ENCODE assay signal across 13 cellular contexts in genomic region chr1:1121611-1122077, GRCh38. TPM values are rescaled to one million over a fixed set of nuclear protein-coding genes. Genes with fewer than 3 reads are reported as not detected.
DNase-seq lines count a peak whose midpoint lies in the region; ATAC-seq, FAIRE-seq and TF ChIP-seq lines count a peak whose summit lies in the region.
"Had no signal": no experiment of that assay in that cellular context is flagged by ENCODE, and none has a peak within 500 bp of the region (broad histone marks: within the 10 kb centered on the region; RNA-seq: fewer than 3 reads in every experiment).

No MANE protein-coding gene starts in this region.

- ATAC-seq in A549 (peak; percentile 63), memory B cell (ENCODE audit: low read depth) (peak; percentile 37), HG03135 (IDR thresholded peaks at IDR 0.05; ENCODE audit: unreplicated experiment) (no peak)

- no peaks in the 10 kb centered on the region for H3F3A ChIP-seq in GM23248 (ENCODE audit: insufficient read depth)

- no peaks in the 10 kb centered on the region for H3K9me3 Mint-ChIP-seq in astrocyte (ENCODE audit: unreplicated experiment)
- no peaks in the 10 kb centered on the region for H3K9me3 Mint-ChIP-seq in memory B cell
- H3K9me3 Mint-ChIP-seq in Calu3 (ENCODE audit: low read depth, unreplicated experiment): no peaks in the 10 kb centered on the region
- peaks cover 2% of the 10 kb centered on the region for H3K9me3 Mint-ChIP-seq in endodermal cell

- H4K20me1 ChIP-seq in GM23248 (ENCODE audit: insufficient read depth): no peaks in the 10 kb centered on the region
- no peaks in the 10 kb centered on the region for H4K20me1 ChIP-seq in astrocyte (ENCODE audit: insufficient read depth, low read length)

- H3K4me2 ChIP-seq in A549 (peak overlapping the region; percentile 72), GM23248 (ENCODE audit: unreplicated experiment) (peak overlapping the region; percentile 53), astrocyte (ENCODE audit: low read length) (peak overlapping the region; percentile 78)

- H3K79me2 ChIP-seq in GM23248 (ENCODE audit: insufficient read depth): no peaks in the 10 kb centered on the region
- H3K79me2 ChIP-seq in astrocyte (ENCODE audit: insufficient read depth, low read length): no peaks in the 10 kb centered on the region

- CTCF ChIA-PET in A549 (lab: Yijun Ruan, JAX) (interaction anchor here (0.5 to 5.5 kb wide), 41 partner anchors 9 to 273 kb away, joined by 3 to 72 read pairs (median 7); partner anchors contain the start of genes B3GALT6 and SDF4), Calu3 (lab: Charles Lee) (interaction anchor here (1.5 to 2.4 kb wide), 3 partner anchors 35 to 169 kb away, joined by 4 to 17 read pairs (median 8); no protein-coding TSS in a partner anchor)

- H3K4me1 Mint-ChIP-seq in astrocyte (ENCODE audit: low read depth, unreplicated experiment): no peaks in the 10 kb centered on the region
- H3K4me1 Mint-ChIP-seq in memory B cell: peaks cover 9% of the 10 kb centered on the region
- H3K4me1 Mint-ChIP-seq in Calu3 (ENCODE audit: low read depth, unreplicated experiment): peaks cover 8% of the 10 kb centered on the region
- H3K4me1 Mint-ChIP-seq in endodermal cell: peaks cover 2% of the 10 kb centered on the region

- H3K9ac ChIP-seq in GM23248 (no peak overlapping the region), astrocyte (ENCODE audit: low read length) (no peak overlapping the region), endodermal cell (ENCODE audit: extremely low read depth, low read length, poor library complexity, severe bottlenecking) (no peak overlapping the region)

- POLR2A ChIA-PET in A549 (lab: Yijun Ruan, JAX): no interaction called here

- TF ChIP-seq EP300 in A549 (IDR thresholded peaks at IDR 0.05): no peak

- H3K4me3 Mint-ChIP-seq in astrocyte (ENCODE audit: unreplicated experiment): no peak overlapping the region
- no peak overlapping the region for H3K4me3 Mint-ChIP-seq in memory B cell
- H3K4me3 Mint-ChIP-seq in Calu3 (ENCODE audit: low read depth, unreplicated experiment): no peak overlapping the region
- no peak overlapping the region for H3K4me3 Mint-ChIP-seq in endodermal cell
- H3K4me3 Mint-ChIP-seq: activated CD8-positive, alpha-beta memory T cell treated with anti-CD3 and anti-CD28 coated beads, Interleukin-2, amount 10 ng/mL, durations not matched to agents 7 days and 5 days had no signal

- BruUV-seq in Calu3 (replicated peaks; lab: Mats Ljungman, UMichigan): no TSS peak

- FAIRE-seq in A549 (lab: Jason Lieb, UNC) (no peak), astrocyte (lab: Jason Lieb, UNC) (no peak)

- H3K27ac ChIP-seq in A549 (peak overlapping the region in 1 of 2 experiments; percentile 54; a peak in 1 of 6 replicates), GM23248 (no peak overlapping the region), astrocyte (ENCODE audit: low read depth, low read length) (no peak overlapping the region), endodermal cell (ENCODE audit: low read depth, low read length) (no peak overlapping the region)
- H3K27ac ChIP-seq: ascending aorta, epithelial cell of prostate, prostate gland, SJCRH30 had no signal

- no peaks in the 10 kb centered on the region for H3K27me3 ChIP-seq in GM23248 (replicated peaks; ENCODE audit: insufficient read depth)
- peaks cover 3% of the 10 kb centered on the region for H3K27me3 ChIP-seq in astrocyte (ENCODE audit: insufficient read depth, low read length)
- H3K27me3 ChIP-seq in endodermal cell (ENCODE audit: control insufficient read depth, insufficient read depth, low read length, poor library complexity, severe bottlenecking): peaks cover 26% of the 10 kb centered on the region
- H3K27me3 ChIP-seq: ascending aorta had no signal

- TF ChIP-seq CTCF in A549 (IDR thresholded peaks at IDR 0.05) (no peak), astrocyte (IDR thresholded peaks at IDR 0.05; ENCODE audit: insufficient read depth, low read depth, low read length) (no peak), Calu3 (IDR thresholded peaks at IDR 0.05; ENCODE audit: unreplicated experiment) (no peak), endodermal cell (conservative IDR thresholded peaks at IDR 0.05) (no peak)

- intact Hi-C loops in Calu3 (cut with micrococcal nuclease; ENCODE audit: unreplicated experiment): loop anchor here (2.0 to 5.0 kb wide), 2 partner anchors 41 to 126 kb away; partner anchors contain the start of gene C1QTNF12

- TF ChIP-seq POLR2A in A549 (IDR thresholded peaks at IDR 0.05; ENCODE audit: low read length): no peak

- H3K27ac Mint-ChIP-seq in astrocyte (ENCODE audit: unreplicated experiment) (no peak overlapping the region), memory B cell (peak overlapping the region; percentile 68), Calu3 (ENCODE audit: unreplicated experiment) (no peak overlapping the region), endodermal cell (no peak overlapping the region)
- H3K27ac Mint-ChIP-seq: activated CD8-positive, alpha-beta memory T cell treated with anti-CD3 and anti-CD28 coated beads, Interleukin-2, amount 10 ng/mL, durations not matched to agents 7 days and 5 days had no signal

- TF ChIP-seq RAD21 in A549 (conservative IDR thresholded peaks at IDR 0.05 in 1 of 2, IDR thresholded peaks at IDR 0.05 in 1 of 2): no peak

- DNase-seq in A549 (ENCODE audit: low read depth in 1 of 2, low spot score in 1 of 2) (no peak), GM23248 (no peak), astrocyte (ENCODE audit: low read depth) (no peak), memory B cell (ENCODE audit: low spot score in 2 of 2) (no peak), activated gamma-delta T cell (lab: John Stamatoyannopoulos, UW) (no peak), Calu3 (no peak), endodermal cell (no peak)

- no peaks in the 10 kb centered on the region for H3K9me2 ChIP-seq in GM23248 (ENCODE audit: insufficient read depth)

- H2AFZ ChIP-seq in GM23248 (peak overlapping the region; percentile 71; the same call in 1 of the 2 replicates), astrocyte (ENCODE audit: low read depth, low read length) (peak overlapping the region; percentile 73)

- WGBS in A549 (ENCODE audit: missing lambda C conversion rate): no CpG with 5 or more reads among the region's 15 CpGs
- WGBS in GM23248 (ENCODE audit: low coverage in 1 of 2, low lambda C conversion rate in 2 of 2, missing lambda C conversion rate in 2 of 2), 2 experiments: 30 to 36% methylated on average over 11 to 13 of the region's 15 CpGs
- 79 to 82% methylated on average over 9 to 13 of the region's 15 CpGs for WGBS in endodermal cell (ENCODE audit: insufficient coverage in 1 of 2, insufficient read length in 1 of 2), 2 experiments

- H3K27me3 Mint-ChIP-seq in astrocyte (ENCODE audit: low read depth, unreplicated experiment): peaks cover 24% of the 10 kb centered on the region
- peaks cover 3% of the 10 kb centered on the region for H3K27me3 Mint-ChIP-seq in memory B cell
- H3K27me3 Mint-ChIP-seq in Calu3 (ENCODE audit: unreplicated experiment): no peaks in the 10 kb centered on the region
- H3K27me3 Mint-ChIP-seq in endodermal cell (ENCODE audit: insufficient read depth): peaks cover 23% of the 10 kb centered on the region

- H3K36me3 ChIP-seq in GM23248 (ENCODE audit: low read depth): no peaks in the 10 kb centered on the region
- no peaks in the 10 kb centered on the region for H3K36me3 ChIP-seq in astrocyte (ENCODE audit: insufficient read depth, low read length)
- H3K36me3 ChIP-seq in endodermal cell (ENCODE audit: control insufficient read depth, insufficient read depth, low read length): no peaks in the 10 kb centered on the region
- H3K36me3 ChIP-seq: ascending aorta, prostate gland, SJCRH30 had no signal

- H3K36me3 Mint-ChIP-seq in astrocyte (ENCODE audit: low read depth, unreplicated experiment): no peaks in the 10 kb centered on the region
- H3K36me3 Mint-ChIP-seq in memory B cell: no peaks in the 10 kb centered on the region
- peaks cover 15% of the 10 kb centered on the region for H3K36me3 Mint-ChIP-seq in Calu3 (ENCODE audit: insufficient read depth, unreplicated experiment)
- no peaks in the 10 kb centered on the region for H3K36me3 Mint-ChIP-seq in endodermal cell (ENCODE audit: low read depth)
- H3K36me3 Mint-ChIP-seq: activated CD8-positive, alpha-beta memory T cell treated with anti-CD3 and anti-CD28 coated beads, Interleukin-2, amount 10 ng/mL, durations not matched to agents 7 days and 5 days had no signal

- no peak overlapping the region for H3K4me3 ChIP-seq in A549
- peak overlapping the region; percentile 56; the same call in 1 of the 2 replicates for H3K4me3 ChIP-seq in GM23248
- H3K4me3 ChIP-seq in astrocyte (ENCODE audit: insufficient read depth, low read depth, low read length): no peak overlapping the region
- no peak overlapping the region for H3K4me3 ChIP-seq in endodermal cell (ENCODE audit: low read length)
- H3K4me3 ChIP-seq: prostate gland, SJCRH30 had no signal

- peaks cover 4% of the 10 kb centered on the region; the same call in 1 of the 3 replicates for H3K4me1 ChIP-seq in A549
- no peaks in the 10 kb centered on the region for H3K4me1 ChIP-seq in GM23248 (ENCODE audit: insufficient read depth)
- no peaks in the 10 kb centered on the region for H3K4me1 ChIP-seq in astrocyte (ENCODE audit: insufficient read depth, low read length)
- H3K4me1 ChIP-seq in endodermal cell (ENCODE audit: control insufficient read depth, insufficient read depth, low read length): no peaks in the 10 kb centered on the region
- H3K4me1 ChIP-seq: prostate gland had no signal

- in situ Hi-C loops in GM23248 (cut with MboI): no loop called here

- no peaks in the 10 kb centered on the region for H3K9me3 ChIP-seq in A549
- no peaks in the 10 kb centered on the region for H3K9me3 ChIP-seq in GM23248 (ENCODE audit: low read depth)
- peaks cover 4% of the 10 kb centered on the region for H3K9me3 ChIP-seq in astrocyte (ENCODE audit: insufficient read depth, low read depth, low read length)
- H3K9me3 ChIP-seq in endodermal cell (ENCODE audit: control insufficient read depth, low read length): no peaks in the 10 kb centered on the region
- H3K9me3 ChIP-seq: ascending aorta, prostate gland, SJCRH30 had no signal

RNA-seq across cellular contexts. Expression of gene C1orf159, which starts 5.8 kb away (rescaled TPM):
- polyA plus RNA-seq in A549 (2011; rRNA removed) (3.2 and 4.0 TPM in 2 replicates), A549 (2017; fragmentation: RNase III; extraction: RNeasy Plus Mini Kit Qiagen cat#74134 plus additional on column Dnase treatment) (8.8 to 10.4 TPM (median 10.2 TPM) in 3 replicates), GM23248 (2016; fragmentation: Nextera tagmentation; extraction: Ambion mirVana) (11.0 and 11.4 TPM in 2 replicates)
- 12.4 and 20.3 TPM in 2 replicates for polyA plus RNA-seq in A549 (2012; cell fraction: cytosol; rRNA removed)
- polyA plus RNA-seq in A549 (2012; cell fraction: nucleus; rRNA removed): 71.3 and 92.0 TPM in 2 replicates
- 1.8 and 2.4 TPM in 2 replicates for polyA minus RNA-seq in A549 (2011; rRNA and poly(A)+ RNA removed)
- total RNA-seq in GM23248 (2014; rRNA removed; shearing (Covaris generic)): 5.2 and 13.1 TPM in 2 replicates
- total RNA-seq in astrocyte (10.6 and 13.9 TPM in 2 replicates), Calu3 (2022) (32.4 and 34.7 TPM in 2 replicates), endodermal cell (10 to 100 TPM; 23.1 to 29.5 TPM)
- polyA plus RNA-seq in endodermal cell (2013, experiment 1 of 2): 22.6 TPM
- 22.5 TPM for polyA plus RNA-seq in endodermal cell (2013, experiment 2 of 2)

RNA-seq across cellular contexts. Expression of gene RNF223, which starts 47.5 kb away (rescaled TPM):
- polyA plus RNA-seq in A549 (2011; rRNA removed) (not detected in 2 replicates), A549 (2017; fragmentation: RNase III; extraction: RNeasy Plus Mini Kit Qiagen cat#74134 plus additional on column Dnase treatment) (0.08 TPM in 1 of 3 replicates, not detected in the others), GM23248 (2016; fragmentation: Nextera tagmentation; extraction: Ambion mirVana) (not detected in 2 replicates)
- 0.07 and 0.08 TPM in 2 replicates for polyA plus RNA-seq in A549 (2012; cell fraction: cytosol; rRNA removed)
- polyA plus RNA-seq in A549 (2012; cell fraction: nucleus; rRNA removed): 0.12 TPM in 1 of 2 replicates, not detected in the other
- polyA minus RNA-seq in A549 (2011; rRNA and poly(A)+ RNA removed): 0.08 TPM in 1 of 2 replicates, not detected in the other
- not detected in 2 replicates for total RNA-seq in GM23248 (2014; rRNA removed; shearing (Covaris generic))
- total RNA-seq in astrocyte (0.18 and 0.38 TPM in 2 replicates), Calu3 (2022) (5.0 and 5.6 TPM in 2 replicates), endodermal cell (not detected)
- polyA plus RNA-seq in endodermal cell (2013, experiment 1 of 2): not detected
- polyA plus RNA-seq in endodermal cell (2013, experiment 2 of 2): not detected
- total RNA-seq: activated CD8-positive, alpha-beta memory T cell treated with anti-CD3 and anti-CD28 coated beads, Interleukin-2, amount 10 ng/mL, durations not matched to agents 7 days and 5 days; ascending aorta; SJCRH30 had no signal

RNA-seq across cellular contexts. Expression of gene TTLL10, which starts 52.0 kb away (rescaled TPM):
- polyA plus RNA-seq in A549 (2011; rRNA removed) (not detected in 2 replicates), A549 (2017; fragmentation: RNase III; extraction: RNeasy Plus Mini Kit Qiagen cat#74134 plus additional on column Dnase treatment) (not detected in 3 replicates), GM23248 (2016; fragmentation: Nextera tagmentation; extraction: Ambion mirVana) (not detected in 2 replicates)
- not detected in 2 replicates for polyA plus RNA-seq in A549 (2012; cell fraction: cytosol; rRNA removed)
- not detected in 2 replicates for polyA plus RNA-seq in A549 (2012; cell fraction: nucleus; rRNA removed)
- polyA minus RNA-seq in A549 (2011; rRNA and poly(A)+ RNA removed): not detected in 2 replicates
- not detected in 2 replicates for total RNA-seq in GM23248 (2014; rRNA removed; shearing (Covaris generic))
- total RNA-seq in astrocyte (not detected in 2 replicates), Calu3 (2022) (2.4 and 3.5 TPM in 2 replicates), endodermal cell (1 to 10 TPM in 1 of 2 donors, under 1 TPM in 1; 0.93 to 1.2 TPM)
- 1.1 TPM for polyA plus RNA-seq in endodermal cell (2013, experiment 1 of 2)
- polyA plus RNA-seq in endodermal cell (2013, experiment 2 of 2): 0.21 TPM
- total RNA-seq: activated CD8-positive, alpha-beta memory T cell treated with anti-CD3 and anti-CD28 coated beads, Interleukin-2, amount 10 ng/mL, durations not matched to agents 7 days and 5 days; ascending aorta had no signal
